9 cellular contexts compared by ENCODE assay signal in genomic region chr6:160950507-160950906, GRCh38. TPM values are rescaled to one million over a fixed set of nuclear protein-coding genes. Genes with fewer than 3 reads are reported as not detected.
A peak's percentile ranks its signal among the peaks of the same experiment; 100 is the strongest.
DNase-seq lines count a peak whose midpoint lies in the region; ATAC-seq and TF ChIP-seq lines count a peak whose summit lies in the region.
"Had no signal": no experiment of that assay in that cellular context is flagged by ENCODE, and none has a peak within 500 bp of the region (broad histone marks: within the 10 kb centered on the region; RNA-seq: fewer than 3 reads in every experiment).

No MANE protein-coding gene starts in this region.

- no peaks in the 10 kb centered on the region for H3K27me3 ChIP-seq in mammary epithelial cell (ENCODE audit: insufficient read depth, low read length)
- H3K27me3 ChIP-seq in kidney epithelial cell (ENCODE audit: control insufficient read depth, insufficient read depth, low read length): no peaks in the 10 kb centered on the region
- no peaks in the 10 kb centered on the region for H3K27me3 ChIP-seq in tibial nerve

- no peaks in the 10 kb centered on the region for H3K36me3 ChIP-seq in mammary epithelial cell (ENCODE audit: insufficient read depth, low read length)
- no peaks in the 10 kb centered on the region for H3K36me3 ChIP-seq in kidney epithelial cell (ENCODE audit: control insufficient read depth, insufficient read depth, low read length)
- no peaks in the 10 kb centered on the region for H3K36me3 ChIP-seq in tibial nerve

- H3K9me3 ChIP-seq in mammary epithelial cell (replicated peaks; ENCODE audit: insufficient read depth, low read length): no peaks in the 10 kb centered on the region
- H3K9me3 ChIP-seq in tibial nerve: no peaks in the 10 kb centered on the region

- dilution Hi-C loops in mammary epithelial cell (cut with HindIII; ENCODE audit: low sequenced_read_pairs): no loop called here

- TF ChIP-seq EP300 in tibial nerve (IDR thresholded peaks at IDR 0.05): no peak

- no peak for ATAC-seq in HG03097 (IDR thresholded peaks at IDR 0.05; ENCODE audit: low FRiP score, unreplicated experiment)
- ATAC-seq: activated CD8-positive, alpha-beta T cell treated with anti-CD3 and anti-CD28 coated beads for 36 hours had no signal

- 14% methylated on average over 4 of the region's 4 CpGs for WGBS in mammary epithelial cell (ENCODE audit: low coverage, missing lambda C conversion rate)
- WGBS in tibial nerve, 2 donors: 29 to 41% methylated on average over 4 of the region's 4 CpGs

- BruUV-seq in mammary epithelial cell (replicated peaks; lab: Mats Ljungman, UMichigan): no TSS peak

- DNase-seq in LNCaP clone FGC (ENCODE audit: low read depth): peak; percentile 57
- peak; percentile 70 for DNase-seq in mammary epithelial cell
- peak; percentile 10 for DNase-seq in kidney epithelial cell (ENCODE audit: low read depth)
- no peak for DNase-seq in tibial nerve (ENCODE audit: low spot score in 2 of 2)
- no peak for DNase-seq in activated T-cell treated with anti-CD3 and anti-CD28 coated beads, Interleukin-2, amount 50 U/mL, for 48 hours
- no peak for DNase-seq in DMS53 (lab: John Stamatoyannopoulos, UW)
- DNase-seq: activated CD8-positive, alpha-beta T cell treated with anti-CD3 and anti-CD28 coated beads for 36 hours; NCI-H345 had no signal

- peak overlapping the region; percentile 57 for H3K9ac ChIP-seq in mammary epithelial cell (ENCODE audit: insufficient read depth, low read length)

- in situ Hi-C loops in mammary epithelial cell (cut with MboI; ENCODE audit: low sequenced_read_pairs in 2 of 2): no loop called here

- H3K4me1 ChIP-seq in mammary epithelial cell (ENCODE audit: insufficient read depth, low read length): peaks cover 16% of the 10 kb centered on the region
- peaks cover 0 to 23% (median 4%) of the 10 kb centered on the region in 4 donors for H3K4me1 ChIP-seq in tibial nerve

- no peak for TF ChIP-seq POLR2A in tibial nerve (IDR thresholded peaks at IDR 0.05)

- peak overlapping the region; percentile 79 for H2AFZ ChIP-seq in mammary epithelial cell (ENCODE audit: low read depth, low read length)

- H4K20me1 ChIP-seq in mammary epithelial cell (ENCODE audit: insufficient read depth, low read length): no peaks in the 10 kb centered on the region

- H3K27ac ChIP-seq in mammary epithelial cell (ENCODE audit: insufficient read depth, low read depth, low read length): peak overlapping the region; percentile 72
- H3K27ac ChIP-seq in tibial nerve: peak overlapping the region; percentile 4 to 70 (median 46)

- H3K4me2 ChIP-seq in mammary epithelial cell (ENCODE audit: insufficient read depth, low read depth, low read length): peak overlapping the region; percentile 67

- no peaks in the 10 kb centered on the region for H3K79me2 ChIP-seq in mammary epithelial cell (ENCODE audit: insufficient read depth, low read length)

- TF ChIP-seq CTCF in LNCaP clone FGC (IDR thresholded peaks at IDR 0.05; ENCODE audit: control insufficient read depth, extremely low read depth, insufficient read depth): no peak
- TF ChIP-seq CTCF in mammary epithelial cell (conservative IDR thresholded peaks at IDR 0.05 in 1 of 2, IDR thresholded peaks at IDR 0.05 in 1 of 2; ENCODE audit: extremely low read depth in 1 of 2, insufficient read depth in 1 of 2, low read depth in 1 of 2, low read length in 2 of 2): no peak
- no peak for TF ChIP-seq CTCF in kidney epithelial cell (IDR thresholded peaks at IDR 0.05; ENCODE audit: insufficient read depth, low read length, poor library complexity, severe bottlenecking)
- no peak for TF ChIP-seq CTCF in tibial nerve (IDR thresholded peaks at IDR 0.05)

- intact Hi-C loops in mammary epithelial cell (cut with micrococcal nuclease): loop anchor here (1.0 kb wide), 2 partner anchors 24 to 42 kb away; no protein-coding TSS in a partner anchor

- CTCF ChIA-PET in mammary epithelial cell (lab: Charles Lee; ENCODE audit: low non-redundant PET): interaction anchor here (0.6 kb wide), 1 partner anchor 40 kb away, joined by 3 read pairs; no protein-coding TSS in a partner anchor

- H3K4me3 ChIP-seq in LNCaP clone FGC (ENCODE audit: low read depth, low read length) (no peak overlapping the region), mammary epithelial cell (replicated peaks in 1 of 3; ENCODE audit: insufficient read depth in 1 of 3, low read depth in 2 of 3, low read length in 3 of 3) (no peak overlapping the region), kidney epithelial cell (ENCODE audit: low read depth, low read length) (no peak overlapping the region), tibial nerve (no peak overlapping the region)

RNA-seq across cellular contexts. Expression of gene MAP3K4, which starts 41.1 kb away (rescaled TPM):
- total RNA-seq in mammary epithelial cell (10 to 100 TPM; 44.4 to 54.0 TPM), kidney epithelial cell (22.5 and 22.6 TPM in 2 replicates), tibial nerve (10 to 100 TPM; 42.9 to 63.0 (median 56.0) TPM)
- 12.0 TPM for polyA plus RNA-seq in mammary epithelial cell
- 39.8 TPM for polyA minus RNA-seq in mammary epithelial cell

Comparison
In these comparisons a context has a peak if more than half of its experiments do, and no peak if none do; other contexts are left out.
1. DNase-seq: peak in LNCaP clone FGC (single experiment), mammary epithelial cell (single experiment) and kidney epithelial cell (single experiment); none in tibial nerve (0 of 2), activated T-cell treated with anti-CD3 and anti-CD28 coated beads, Interleukin-2, amount 50 U/mL, for 48 hours (0 of 2) and DMS53 (single experiment).